In genomic region chr9:17810293-17810692, GRCh38 we compare ENCODE assay signal across 6 cellular contexts.
"Had no signal": no experiment of that assay in that cellular context is flagged by ENCODE, and none has a peak within 500 bp of the region (broad histone marks: within the 10 kb centered on the region; RNA-seq: fewer than 3 reads in every experiment).

No MANE protein-coding gene starts in this region.

- H3K4me3 ChIP-seq: GM23338, HAP-1 had no signal

- ATAC-seq: HCT116 had no signal

- H3K4me1 ChIP-seq: HAP-1 had no signal

- H3K9me3 ChIP-seq: HAP-1 had no signal

- H3K9me3 Mint-ChIP-seq: GM23338, HFFc6 had no signal

- H3K27ac Mint-ChIP-seq: GM23338, HFFc6, IgD-negative memory B cell had no signal

- H2AFZ ChIP-seq: GM23338 had no signal

- H3K4me1 Mint-ChIP-seq: GM23338, IgD-negative memory B cell had no signal

- H3K27me3 Mint-ChIP-seq: IgD-negative memory B cell had no signal

- H3K4me3 Mint-ChIP-seq: GM23338, HFFc6, IgD-negative memory B cell had no signal

- H3K27ac ChIP-seq: HL-60 had no signal

- H3K36me3 ChIP-seq: HAP-1 had no signal

- H3K36me3 Mint-ChIP-seq: IgD-negative memory B cell had no signal
